ENCODE assay signal across 9 cellular contexts in the genomic region with DNA sequence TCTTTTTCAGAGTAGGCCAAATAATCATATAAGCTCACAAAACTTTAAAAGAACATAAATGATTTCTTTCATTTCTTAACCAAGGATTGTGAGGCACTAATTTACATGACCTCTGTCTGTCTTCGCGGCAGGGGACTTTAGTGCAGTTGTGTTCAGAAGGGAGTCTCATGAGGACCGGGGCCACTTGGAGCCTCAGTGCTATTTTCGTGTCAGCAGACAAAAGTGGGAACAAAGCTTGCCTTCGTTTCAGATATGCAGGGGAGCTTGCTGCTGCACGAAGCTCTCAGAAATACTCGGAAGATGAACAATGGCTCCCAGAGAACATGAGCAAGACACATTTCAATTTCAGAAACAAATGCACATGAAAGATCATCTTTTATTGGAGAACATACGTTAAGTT.
"Had no signal": no experiment of that assay in that cellular context is flagged by ENCODE, and none has a peak within 500 bp of the region (broad histone marks: within the 10 kb centered on the region; RNA-seq: fewer than 3 reads in every experiment).

No MANE protein-coding gene starts in this region.

- H3K27ac ChIP-seq: GM23248, HL-60 had no signal

- H3K36me3 ChIP-seq: HAP-1 had no signal

- ATAC-seq: HCT116, HepG2 had no signal

- H3K27me3 Mint-ChIP-seq: IgD-negative memory B cell had no signal

- H3K4me3 Mint-ChIP-seq: HFFc6, IgD-negative memory B cell had no signal

- H3K4me3 ChIP-seq: GM23248, HAP-1 had no signal

- H3K4me1 ChIP-seq: HAP-1 had no signal

- H3K4me1 Mint-ChIP-seq: IgD-negative memory B cell had no signal

- H3K27ac Mint-ChIP-seq: HFFc6, IgD-negative memory B cell had no signal

- H3K36me3 Mint-ChIP-seq: IgD-negative memory B cell had no signal

- DNase-seq: GM23248, GOT3, H7, HFFc6 had no signal

- H3K9me3 ChIP-seq: HAP-1 had no signal
